ENCODE assay signal across 17 cellular contexts in the genomic region with DNA sequence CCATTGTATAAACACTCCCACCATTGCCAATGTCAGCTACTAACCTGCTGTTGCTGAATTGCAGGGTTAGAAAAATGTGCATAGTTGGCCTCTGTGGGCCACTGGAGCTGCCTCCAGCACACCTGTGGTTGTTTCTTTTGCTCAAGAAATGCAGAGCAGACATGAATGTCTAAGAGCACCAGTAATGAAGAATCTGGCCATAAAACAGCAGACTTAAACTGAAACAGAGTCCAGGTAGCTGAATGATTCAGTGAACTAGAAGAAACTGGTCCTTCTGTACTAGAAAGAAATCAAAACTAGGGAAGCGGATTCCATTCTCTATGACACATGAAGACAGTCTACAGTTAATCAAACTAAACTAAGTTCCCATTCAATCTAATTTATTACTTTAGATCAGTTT. TPM values are rescaled to one million over a fixed set of nuclear protein-coding genes. Genes with fewer than 3 reads are reported as not detected.
DNase-seq lines count a peak whose midpoint lies in the region; ATAC-seq and TF ChIP-seq lines count a peak whose summit lies in the region.
"Had no signal": no experiment of that assay in that cellular context is flagged by ENCODE, and none has a peak within 500 bp of the region (broad histone marks: within the 10 kb centered on the region; RNA-seq: fewer than 3 reads in every experiment).

No MANE protein-coding gene starts in this region.

- no peaks in the 10 kb centered on the region for H3F3A ChIP-seq in smooth muscle cell (ENCODE audit: low read depth)

- peaks cover 17% of the 10 kb centered on the region for H3K4me1 Mint-ChIP-seq in WTC11
- H3K4me1 Mint-ChIP-seq in neural crest cell, result peaks cover 17% of the 10 kb centered on the region
- H3K4me1 Mint-ChIP-seq: CD4-positive, CD25-positive, alpha-beta regulatory T cell; CD8-positive, alpha-beta memory T cell had no signal

- H3K27me3 ChIP-seq in hepatocyte (no peaks in the 10 kb centered on the region), smooth muscle cell (ENCODE audit: low read depth) (no peaks in the 10 kb centered on the region)
- H3K27me3 ChIP-seq: BE2C had no signal

- WGBS in hepatocyte (ENCODE audit: low lambda C conversion rate, missing lambda C conversion rate), result 91% methylated on average over 1 of the region's 1 CpG
- 85% methylated on average over 1 of the region's 1 CpG for WGBS in smooth muscle cell (ENCODE audit: low lambda C conversion rate)

- H3K4me3 Mint-ChIP-seq in WTC11 (no peak overlapping the region), neural crest cell (no peak overlapping the region)
- H3K4me3 Mint-ChIP-seq: CD8-positive, alpha-beta memory T cell had no signal

- H2AFZ ChIP-seq in hepatocyte, result no peak overlapping the region
- H2AFZ ChIP-seq in smooth muscle cell (ENCODE audit: low read depth), result no peak overlapping the region

- no peak for DNase-seq in WTC11 (ENCODE audit: low spot score)
- DNase-seq in hepatocyte (ENCODE audit: low spot score), result no peak
- no peak for DNase-seq in neural crest cell (ENCODE audit: low read depth, low spot score)
- no peak for DNase-seq in smooth muscle cell (lab: John Stamatoyannopoulos, UW; ENCODE audit: unreplicated experiment)
- no peak for DNase-seq in GM10248 (ENCODE audit: extremely low spot score)
- DNase-seq in NK-92 (lab: John Stamatoyannopoulos, UW; ENCODE audit: unreplicated experiment), result no peak
- DNase-seq in SHP77 treated with DMSO at 0.1 percent for 48 hours (lab: John Stamatoyannopoulos, UW), result no peak
- DNase-seq: ACHN; BE2C; C1 segment of cervical spinal cord; CD4-positive, CD25-positive, alpha-beta regulatory T cell; CD8-positive, alpha-beta memory T cell; COR-L47; IMR-90 had no signal

- H3K4me2 ChIP-seq in hepatocyte, result no peak overlapping the region
- no peak overlapping the region for H3K4me2 ChIP-seq in smooth muscle cell

- ATAC-seq in WTC11, result peak; percentile 39
- no peak for ATAC-seq in GM19351 (IDR thresholded peaks at IDR 0.05; ENCODE audit: unreplicated experiment)
- ATAC-seq: K562 had no signal

- no peaks in the 10 kb centered on the region for H3K9me2 ChIP-seq in hepatocyte (replicated peaks; ENCODE audit: insufficient read depth)

- no peaks in the 10 kb centered on the region for H3K79me2 ChIP-seq in hepatocyte
- H3K79me2 ChIP-seq in smooth muscle cell (ENCODE audit: low read depth), result no peaks in the 10 kb centered on the region

- H3K36me3 Mint-ChIP-seq in WTC11 (no peaks in the 10 kb centered on the region), neural crest cell (ENCODE audit: low read depth) (no peaks in the 10 kb centered on the region)
- H3K36me3 Mint-ChIP-seq: CD4-positive, CD25-positive, alpha-beta regulatory T cell; CD8-positive, alpha-beta memory T cell had no signal

- H3K9me3 Mint-ChIP-seq in WTC11 (no peaks in the 10 kb centered on the region), neural crest cell (no peaks in the 10 kb centered on the region)

- H3K36me3 ChIP-seq in hepatocyte (replicated peaks; ENCODE audit: insufficient read depth, low read depth), result no peaks in the 10 kb centered on the region
- no peaks in the 10 kb centered on the region for H3K36me3 ChIP-seq in smooth muscle cell (ENCODE audit: low read depth)
- H3K36me3 ChIP-seq: BE2C, HAP-1 had no signal

- H4K20me1 ChIP-seq in hepatocyte (ENCODE audit: insufficient read depth, poor library complexity, severe bottlenecking) (no peaks in the 10 kb centered on the region), smooth muscle cell (ENCODE audit: low read depth) (no peaks in the 10 kb centered on the region)

- no peak overlapping the region for H3K4me3 ChIP-seq in hepatocyte
- no peak overlapping the region for H3K4me3 ChIP-seq in smooth muscle cell
- H3K4me3 ChIP-seq: HAP-1, K562 had no signal

- CTCF ChIA-PET in WTC11 (lab: Charles Lee) (interaction anchor here (1.0 to 2.0 kb wide), 5 partner anchors 15 to 282 kb away, joined by 3 to 6 read pairs (median 4); partner anchors contain the start of gene MACIR), GM10248 (lab: Yijun Ruan, JAX) (interaction anchor here (1.8 kb wide), 1 partner anchor 17 kb away, joined by 5 read pairs; no protein-coding TSS in a partner anchor)

- no peak overlapping the region for H3K9ac ChIP-seq in smooth muscle cell (ENCODE audit: low read depth)

- H3K27ac ChIP-seq in hepatocyte (peak overlapping the region; percentile 8), smooth muscle cell (ENCODE audit: low read depth) (peak overlapping the region; percentile 31)

- H3K27me3 Mint-ChIP-seq in WTC11 (ENCODE audit: low read depth) (no peaks in the 10 kb centered on the region), neural crest cell (ENCODE audit: low read depth) (no peaks in the 10 kb centered on the region)
- H3K27me3 Mint-ChIP-seq: CD4-positive, CD25-positive, alpha-beta regulatory T cell had no signal

- H3K4me1 ChIP-seq in hepatocyte (ENCODE audit: insufficient read depth) (peaks cover 9% of the 10 kb centered on the region), smooth muscle cell (ENCODE audit: low read depth) (peaks cover 4% of the 10 kb centered on the region)
- H3K4me1 ChIP-seq: BE2C had no signal

- POLR2A ChIA-PET in WTC11 (lab: Charles Lee), result no interaction called here
- POLR2A ChIA-PET in GM10248 (lab: Yijun Ruan, JAX), result no interaction called here

- H3K9me3 ChIP-seq in hepatocyte (ENCODE audit: low read depth) (no peaks in the 10 kb centered on the region), smooth muscle cell (replicated peaks; ENCODE audit: low read depth) (no peaks in the 10 kb centered on the region)
- H3K9me3 ChIP-seq: BE2C, HAP-1 had no signal

- TF ChIP-seq CTCF in WTC11 (IDR thresholded peaks at IDR 0.05) (no peak), hepatocyte (IDR thresholded peaks at IDR 0.05; ENCODE audit: poor library complexity) (no peak), neural crest cell (conservative IDR thresholded peaks at IDR 0.05) (no peak), smooth muscle cell (IDR thresholded peaks at IDR 0.05; ENCODE audit: borderline replicate concordance, insufficient read depth, poor library complexity, severe bottlenecking) (no peak), GM10248 (IDR thresholded peaks at IDR 0.05; ENCODE audit: control extremely low read depth, extremely low read depth, low read depth, missing control alignments) (no peak)

- H3K27ac Mint-ChIP-seq in WTC11, result no peak overlapping the region; the same call in 1 of the 2 replicates
- H3K27ac Mint-ChIP-seq in neural crest cell (ENCODE audit: unreplicated experiment), result peak overlapping the region; percentile 79
- H3K27ac Mint-ChIP-seq: CD4-positive, CD25-positive, alpha-beta regulatory T cell; CD8-positive, alpha-beta memory T cell had no signal

TF ChIP-seq in WTC11, 78 proteins besides CTCF, POLR2A, EP300 and RAD21:
- TF ChIP-seq OVOL2 (CRISPR knock-in tag; IDR thresholded peaks at IDR 0.05; ENCODE audit: borderline replicate concordance), result no peak
- no peak for TF ChIP-seq ZNF317 (CRISPR knock-in tag; IDR thresholded peaks at IDR 0.05; ENCODE audit: borderline replicate concordance, low read depth)
- TF ChIP-seq NR3C1 (CRISPR knock-in tag; conservative IDR thresholded peaks at IDR 0.05; ENCODE audit: low read depth), result no peak

RNA-seq across cellular contexts. Expression of gene NUDT12, which starts 48.2 kb away (rescaled TPM):
- total RNA-seq in WTC11 (2021) (14.9 to 16.0 TPM (median 15.3 TPM) in 3 replicates), hepatocyte (28.5 and 38.9 TPM in 2 replicates), neural crest cell (17.6 and 18.3 TPM in 2 replicates), smooth muscle cell (14.9 and 16.6 TPM in 2 replicates)
- polyA plus RNA-seq in hepatocyte (7.2 and 7.4 TPM in 2 replicates), smooth muscle cell (6.5 and 6.7 TPM in 2 replicates)
- total RNA-seq: CD4-positive, CD25-positive, alpha-beta regulatory T cell had no signal
- polyA plus RNA-seq: CD8-positive, alpha-beta memory T cell had no signal
